Comparison of ENCODE assay signal across 1 cellular context in the genomic region with DNA sequence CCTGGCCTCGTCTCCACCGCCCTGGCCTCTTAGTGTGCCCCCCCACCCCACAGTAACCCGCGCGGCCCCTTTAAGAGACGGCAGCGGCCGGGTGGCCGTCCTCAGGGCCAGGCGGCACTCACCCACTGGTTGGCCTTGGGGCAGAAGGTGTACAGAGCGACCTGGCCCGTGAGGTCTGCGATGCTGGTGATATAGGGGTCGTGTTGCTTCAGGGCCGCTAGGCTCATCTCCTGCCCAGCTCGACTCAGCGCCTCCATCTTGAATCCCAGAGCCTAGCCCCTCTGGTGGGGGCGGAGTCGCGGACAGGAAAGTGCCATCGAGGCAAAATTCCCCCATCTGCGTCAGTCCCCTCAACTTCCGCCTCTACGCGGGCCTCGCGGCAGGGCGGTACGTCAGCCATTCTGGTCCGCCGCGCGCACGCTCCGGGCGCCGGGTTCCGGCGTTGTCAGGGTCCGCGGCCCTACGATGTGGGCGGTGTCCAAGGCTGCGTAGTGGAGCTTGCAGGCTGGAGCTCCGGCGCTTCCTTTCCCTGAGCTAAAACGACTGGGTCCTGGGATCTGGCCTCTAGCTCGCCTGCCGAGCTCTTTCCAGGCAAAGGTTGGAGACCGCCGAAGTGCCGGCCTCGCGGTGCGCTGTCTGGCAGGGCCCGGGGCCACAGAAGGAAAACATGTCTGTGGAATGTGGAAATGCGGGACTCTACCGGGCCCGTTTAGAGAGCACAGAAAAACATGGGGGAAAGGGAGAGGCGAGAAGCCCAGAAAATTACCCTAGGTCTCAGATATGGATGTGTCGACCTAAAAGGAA.
TF ChIP-seq lines count a peak whose summit lies in the region.

A gene (minus strand): TSS at position 283 of the 804 bp plus-strand sequence. CDS start 26 bp downstream, at position 257.

TF ChIP-seq in HepG2, 621 proteins besides CTCF, POLR2A, EP300 and RAD21 (continued from another document and continues in another):
- TF ChIP-seq, protein P1, sequence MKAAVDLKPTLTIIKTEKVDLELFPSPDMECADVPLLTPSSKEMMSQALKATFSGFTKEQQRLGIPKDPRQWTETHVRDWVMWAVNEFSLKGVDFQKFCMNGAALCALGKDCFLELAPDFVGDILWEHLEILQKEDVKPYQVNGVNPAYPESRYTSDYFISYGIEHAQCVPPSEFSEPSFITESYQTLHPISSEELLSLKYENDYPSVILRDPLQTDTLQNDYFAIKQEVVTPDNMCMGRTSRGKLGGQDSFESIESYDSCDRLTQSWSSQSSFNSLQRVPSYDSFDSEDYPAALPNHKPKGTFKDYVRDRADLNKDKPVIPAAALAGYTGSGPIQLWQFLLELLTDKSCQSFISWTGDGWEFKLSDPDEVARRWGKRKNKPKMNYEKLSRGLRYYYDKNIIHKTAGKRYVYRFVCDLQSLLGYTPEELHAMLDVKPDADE (CRISPR knock-in tag; IDR thresholded peaks at IDR 0.05): peak; percentile 35
- TF ChIP-seq ZNF30 (CRISPR knock-in tag; IDR thresholded peaks at IDR 0.05) (0 out of 2 replicates have a peak, but pooled peaks have one; percentile 46), HIVEP1 (CRISPR knock-in tag; IDR thresholded peaks at IDR 0.05) (peak; percentile 91), FIP1L1 (IDR thresholded peaks at IDR 0.05; ENCODE audit: borderline replicate concordance, insufficient read depth, low read depth, low read length) (peak; percentile 96; the same call in 1 of the 2 replicates), ZNF138 (CRISPR knock-in tag; IDR thresholded peaks at IDR 0.05; ENCODE audit: low read depth) (0 out of 2 replicates have a peak, but pooled peaks have one; percentile 78), NCOA1 (CRISPR knock-in tag; IDR thresholded peaks at IDR 0.05) (no peak), KDM5A (IDR thresholded peaks at IDR 0.05; ENCODE audit: borderline replicate concordance, low read length) (peak; percentile 93), ZNF282 (IDR thresholded peaks at IDR 0.05; ENCODE audit: partially characterized antibody) (no peak), HNRNPUL1 (IDR thresholded peaks at IDR 0.05; ENCODE audit: low read depth, low read length) (0 out of 2 replicates have a peak, but pooled peaks have one; percentile 61), ARID2 (CRISPR knock-in tag; IDR thresholded peaks at IDR 0.05; ENCODE audit: borderline replicate concordance) (peak; percentile 96), IRF2 (CRISPR knock-in tag; IDR thresholded peaks at IDR 0.05) (peak; percentile 98), KLF11 (CRISPR knock-in tag; IDR thresholded peaks at IDR 0.05) (peak; percentile 95), ZNF234 (CRISPR knock-in tag; conservative IDR thresholded peaks at IDR 0.05) (peak; percentile 99), ZBTB21 (CRISPR knock-in tag; IDR thresholded peaks at IDR 0.05) (peak; percentile 88), ZNF251 (CRISPR knock-in tag; IDR thresholded peaks at IDR 0.05) (0 out of 2 replicates have a peak, but pooled peaks have one; percentile 77), PRMT3 (CRISPR knock-in tag; IDR thresholded peaks at IDR 0.05; ENCODE audit: borderline replicate concordance, low read depth) (peak; percentile 87; the same call in 1 of the 2 replicates), CBFB (CRISPR knock-in tag; IDR thresholded peaks at IDR 0.05) (peak; percentile 97), MYNN (CRISPR knock-in tag; IDR thresholded peaks at IDR 0.05; ENCODE audit: low read depth) (no peak), POLR2G (IDR thresholded peaks at IDR 0.05; ENCODE audit: low read depth, low read length) (peak; percentile 96), YEATS2 (CRISPR knock-in tag; IDR thresholded peaks at IDR 0.05; ENCODE audit: borderline replicate concordance) (peak; percentile 98)
- TF ChIP-seq, protein P2, sequence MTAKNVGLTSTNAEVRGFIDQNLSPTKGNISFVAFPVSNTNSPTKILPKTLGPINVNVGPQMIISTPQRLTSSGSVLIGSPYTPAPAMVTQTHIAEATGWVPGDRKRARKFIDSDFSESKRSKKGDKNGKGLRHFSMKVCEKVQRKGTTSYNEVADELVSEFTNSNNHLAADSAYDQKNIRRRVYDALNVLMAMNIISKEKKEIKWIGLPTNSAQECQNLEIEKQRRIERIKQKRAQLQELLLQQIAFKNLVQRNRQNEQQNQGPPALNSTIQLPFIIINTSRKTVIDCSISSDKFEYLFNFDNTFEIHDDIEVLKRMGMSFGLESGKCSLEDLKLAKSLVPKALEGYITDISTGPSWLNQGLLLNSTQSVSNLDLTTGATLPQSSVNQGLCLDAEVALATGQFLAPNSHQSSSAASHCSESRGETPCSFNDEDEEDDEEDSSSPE (CRISPR knock-in tag; IDR thresholded peaks at IDR 0.05): peak; percentile 78
- TF ChIP-seq, protein P3, sequence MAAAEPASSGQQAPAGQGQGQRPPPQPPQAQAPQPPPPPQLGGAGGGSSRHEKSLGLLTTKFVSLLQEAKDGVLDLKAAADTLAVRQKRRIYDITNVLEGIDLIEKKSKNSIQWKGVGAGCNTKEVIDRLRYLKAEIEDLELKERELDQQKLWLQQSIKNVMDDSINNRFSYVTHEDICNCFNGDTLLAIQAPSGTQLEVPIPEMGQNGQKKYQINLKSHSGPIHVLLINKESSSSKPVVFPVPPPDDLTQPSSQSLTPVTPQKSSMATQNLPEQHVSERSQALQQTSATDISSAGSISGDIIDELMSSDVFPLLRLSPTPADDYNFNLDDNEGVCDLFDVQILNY (CRISPR knock-in tag; conservative IDR thresholded peaks at IDR 0.05): no peak; the same call in 1 of the 2 replicates
- TF ChIP-seq, protein P4, sequence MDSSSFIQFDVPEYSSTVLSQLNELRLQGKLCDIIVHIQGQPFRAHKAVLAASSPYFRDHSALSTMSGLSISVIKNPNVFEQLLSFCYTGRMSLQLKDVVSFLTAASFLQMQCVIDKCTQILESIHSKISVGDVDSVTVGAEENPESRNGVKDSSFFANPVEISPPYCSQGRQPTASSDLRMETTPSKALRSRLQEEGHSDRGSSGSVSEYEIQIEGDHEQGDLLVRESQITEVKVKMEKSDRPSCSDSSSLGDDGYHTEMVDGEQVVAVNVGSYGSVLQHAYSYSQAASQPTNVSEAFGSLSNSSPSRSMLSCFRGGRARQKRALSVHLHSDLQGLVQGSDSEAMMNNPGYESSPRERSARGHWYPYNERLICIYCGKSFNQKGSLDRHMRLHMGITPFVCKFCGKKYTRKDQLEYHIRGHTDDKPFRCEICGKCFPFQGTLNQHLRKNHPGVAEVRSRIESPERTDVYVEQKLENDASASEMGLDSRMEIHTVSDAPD (CRISPR knock-in tag; IDR thresholded peaks at IDR 0.05): peak; percentile 84; the same call in 1 of the 2 replicates
- TF ChIP-seq, protein P5, sequence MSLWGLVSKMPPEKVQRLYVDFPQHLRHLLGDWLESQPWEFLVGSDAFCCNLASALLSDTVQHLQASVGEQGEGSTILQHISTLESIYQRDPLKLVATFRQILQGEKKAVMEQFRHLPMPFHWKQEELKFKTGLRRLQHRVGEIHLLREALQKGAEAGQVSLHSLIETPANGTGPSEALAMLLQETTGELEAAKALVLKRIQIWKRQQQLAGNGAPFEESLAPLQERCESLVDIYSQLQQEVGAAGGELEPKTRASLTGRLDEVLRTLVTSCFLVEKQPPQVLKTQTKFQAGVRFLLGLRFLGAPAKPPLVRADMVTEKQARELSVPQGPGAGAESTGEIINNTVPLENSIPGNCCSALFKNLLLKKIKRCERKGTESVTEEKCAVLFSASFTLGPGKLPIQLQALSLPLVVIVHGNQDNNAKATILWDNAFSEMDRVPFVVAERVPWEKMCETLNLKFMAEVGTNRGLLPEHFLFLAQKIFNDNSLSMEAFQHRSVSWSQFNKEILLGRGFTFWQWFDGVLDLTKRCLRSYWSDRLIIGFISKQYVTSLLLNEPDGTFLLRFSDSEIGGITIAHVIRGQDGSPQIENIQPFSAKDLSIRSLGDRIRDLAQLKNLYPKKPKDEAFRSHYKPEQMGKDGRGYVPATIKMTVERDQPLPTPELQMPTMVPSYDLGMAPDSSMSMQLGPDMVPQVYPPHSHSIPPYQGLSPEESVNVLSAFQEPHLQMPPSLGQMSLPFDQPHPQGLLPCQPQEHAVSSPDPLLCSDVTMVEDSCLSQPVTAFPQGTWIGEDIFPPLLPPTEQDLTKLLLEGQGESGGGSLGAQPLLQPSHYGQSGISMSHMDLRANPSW (CRISPR knock-in tag; IDR thresholded peaks at IDR 0.05; ENCODE audit: borderline replicate concordance): peak; percentile 93; the same call in 1 of the 2 replicates
- TF ChIP-seq, protein P6, sequence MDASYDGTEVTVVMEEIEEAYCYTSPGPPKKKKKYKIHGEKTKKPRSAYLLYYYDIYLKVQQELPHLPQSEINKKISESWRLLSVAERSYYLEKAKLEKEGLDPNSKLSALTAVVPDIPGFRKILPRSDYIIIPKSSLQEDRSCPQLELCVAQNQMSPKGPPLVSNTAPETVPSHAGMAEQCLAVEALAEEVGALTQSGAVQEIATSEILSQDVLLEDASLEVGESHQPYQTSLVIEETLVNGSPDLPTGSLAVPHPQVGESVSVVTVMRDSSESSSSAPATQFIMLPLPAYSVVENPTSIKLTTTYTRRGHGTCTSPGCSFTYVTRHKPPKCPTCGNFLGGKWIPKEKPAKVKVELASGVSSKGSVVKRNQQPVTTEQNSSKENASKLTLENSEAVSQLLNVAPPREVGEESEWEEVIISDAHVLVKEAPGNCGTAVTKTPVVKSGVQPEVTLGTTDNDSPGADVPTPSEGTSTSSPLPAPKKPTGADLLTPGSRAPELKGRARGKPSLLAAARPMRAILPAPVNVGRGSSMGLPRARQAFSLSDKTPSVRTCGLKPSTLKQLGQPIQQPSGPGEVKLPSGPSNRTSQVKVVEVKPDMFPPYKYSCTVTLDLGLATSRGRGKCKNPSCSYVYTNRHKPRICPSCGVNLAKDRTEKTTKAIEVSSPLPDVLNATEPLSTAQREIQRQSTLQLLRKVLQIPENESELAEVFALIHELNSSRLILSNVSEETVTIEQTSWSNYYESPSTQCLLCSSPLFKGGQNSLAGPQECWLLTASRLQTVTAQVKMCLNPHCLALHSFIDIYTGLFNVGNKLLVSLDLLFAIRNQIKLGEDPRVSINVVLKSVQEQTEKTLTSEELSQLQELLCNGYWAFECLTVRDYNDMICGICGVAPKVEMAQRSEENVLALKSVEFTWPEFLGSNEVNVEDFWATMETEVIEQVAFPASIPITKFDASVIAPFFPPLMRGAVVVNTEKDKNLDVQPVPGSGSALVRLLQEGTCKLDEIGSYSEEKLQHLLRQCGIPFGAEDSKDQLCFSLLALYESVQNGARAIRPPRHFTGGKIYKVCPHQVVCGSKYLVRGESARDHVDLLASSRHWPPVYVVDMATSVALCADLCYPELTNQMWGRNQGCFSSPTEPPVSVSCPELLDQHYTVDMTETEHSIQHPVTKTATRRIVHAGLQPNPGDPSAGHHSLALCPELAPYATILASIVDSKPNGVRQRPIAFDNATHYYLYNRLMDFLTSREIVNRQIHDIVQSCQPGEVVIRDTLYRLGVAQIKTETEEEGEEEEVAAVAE (CRISPR knock-in tag; IDR thresholded peaks at IDR 0.05; ENCODE audit: borderline replicate concordance): peak; percentile 88; the same call in 1 of the 2 replicates
- TF ChIP-seq, protein P7, sequence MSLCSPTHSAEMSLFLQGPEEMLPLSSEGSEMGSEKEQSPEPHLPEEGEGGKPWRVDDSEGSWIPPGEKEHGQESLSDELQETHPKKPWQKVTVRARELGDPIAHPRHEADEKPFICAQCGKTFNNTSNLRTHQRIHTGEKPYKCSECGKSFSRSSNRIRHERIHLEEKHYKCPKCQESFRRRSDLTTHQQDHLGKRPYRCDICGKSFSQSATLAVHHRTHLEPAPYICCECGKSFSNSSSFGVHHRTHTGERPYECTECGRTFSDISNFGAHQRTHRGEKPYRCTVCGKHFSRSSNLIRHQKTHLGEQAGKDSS (CRISPR knock-in tag; IDR thresholded peaks at IDR 0.05; ENCODE audit: borderline replicate concordance, low read depth): peak; percentile 99
- TF ChIP-seq, protein P8, sequence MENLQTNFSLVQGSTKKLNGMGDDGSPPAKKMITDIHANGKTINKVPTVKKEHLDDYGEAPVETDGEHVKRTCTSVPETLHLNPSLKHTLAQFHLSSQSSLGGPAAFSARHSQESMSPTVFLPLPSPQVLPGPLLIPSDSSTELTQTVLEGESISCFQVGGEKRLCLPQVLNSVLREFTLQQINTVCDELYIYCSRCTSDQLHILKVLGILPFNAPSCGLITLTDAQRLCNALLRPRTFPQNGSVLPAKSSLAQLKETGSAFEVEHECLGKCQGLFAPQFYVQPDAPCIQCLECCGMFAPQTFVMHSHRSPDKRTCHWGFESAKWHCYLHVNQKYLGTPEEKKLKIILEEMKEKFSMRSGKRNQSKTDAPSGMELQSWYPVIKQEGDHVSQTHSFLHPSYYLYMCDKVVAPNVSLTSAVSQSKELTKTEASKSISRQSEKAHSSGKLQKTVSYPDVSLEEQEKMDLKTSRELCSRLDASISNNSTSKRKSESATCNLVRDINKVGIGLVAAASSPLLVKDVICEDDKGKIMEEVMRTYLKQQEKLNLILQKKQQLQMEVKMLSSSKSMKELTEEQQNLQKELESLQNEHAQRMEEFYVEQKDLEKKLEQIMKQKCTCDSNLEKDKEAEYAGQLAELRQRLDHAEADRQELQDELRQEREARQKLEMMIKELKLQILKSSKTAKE (CRISPR knock-in tag; IDR thresholded peaks at IDR 0.05; ENCODE audit: borderline replicate concordance): no peak
- TF ChIP-seq, protein P9, sequence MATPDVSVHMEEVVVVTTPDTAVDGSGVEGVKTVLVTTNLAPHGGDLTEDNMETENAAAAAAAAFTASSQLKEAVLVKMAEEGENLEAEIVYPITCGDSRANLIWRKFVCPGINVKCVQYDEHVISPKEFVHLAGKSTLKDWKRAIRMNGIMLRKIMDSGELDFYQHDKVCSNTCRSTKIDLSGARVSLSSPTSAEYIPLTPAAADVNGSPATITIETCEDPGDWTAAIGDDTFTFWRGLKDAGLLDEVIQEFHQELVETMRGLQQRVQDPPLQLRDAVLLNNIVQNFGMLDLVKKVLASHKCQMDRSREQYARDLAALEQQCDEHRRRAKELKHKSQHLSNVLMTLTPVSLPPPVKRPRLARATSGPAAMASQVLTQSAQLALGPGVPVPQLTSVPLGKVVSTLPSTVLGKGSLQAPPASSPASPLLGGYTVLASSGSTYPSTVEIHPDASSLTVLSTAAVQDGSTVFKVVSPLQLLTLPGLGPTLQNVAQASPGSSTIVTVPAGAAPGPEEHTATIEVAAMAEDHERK (CRISPR knock-in tag; IDR thresholded peaks at IDR 0.05; ENCODE audit: low read depth): peak; percentile 75
- TF ChIP-seq, protein P10, sequence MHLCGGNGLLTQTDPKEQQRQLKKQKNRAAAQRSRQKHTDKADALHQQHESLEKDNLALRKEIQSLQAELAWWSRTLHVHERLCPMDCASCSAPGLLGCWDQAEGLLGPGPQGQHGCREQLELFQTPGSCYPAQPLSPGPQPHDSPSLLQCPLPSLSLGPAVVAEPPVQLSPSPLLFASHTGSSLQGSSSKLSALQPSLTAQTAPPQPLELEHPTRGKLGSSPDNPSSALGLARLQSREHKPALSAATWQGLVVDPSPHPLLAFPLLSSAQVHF (CRISPR knock-in tag; IDR thresholded peaks at IDR 0.05): peak; percentile 78; the same call in 1 of the 2 replicates
